ENCODE assay signal across 8 cellular contexts in the genomic region with DNA sequence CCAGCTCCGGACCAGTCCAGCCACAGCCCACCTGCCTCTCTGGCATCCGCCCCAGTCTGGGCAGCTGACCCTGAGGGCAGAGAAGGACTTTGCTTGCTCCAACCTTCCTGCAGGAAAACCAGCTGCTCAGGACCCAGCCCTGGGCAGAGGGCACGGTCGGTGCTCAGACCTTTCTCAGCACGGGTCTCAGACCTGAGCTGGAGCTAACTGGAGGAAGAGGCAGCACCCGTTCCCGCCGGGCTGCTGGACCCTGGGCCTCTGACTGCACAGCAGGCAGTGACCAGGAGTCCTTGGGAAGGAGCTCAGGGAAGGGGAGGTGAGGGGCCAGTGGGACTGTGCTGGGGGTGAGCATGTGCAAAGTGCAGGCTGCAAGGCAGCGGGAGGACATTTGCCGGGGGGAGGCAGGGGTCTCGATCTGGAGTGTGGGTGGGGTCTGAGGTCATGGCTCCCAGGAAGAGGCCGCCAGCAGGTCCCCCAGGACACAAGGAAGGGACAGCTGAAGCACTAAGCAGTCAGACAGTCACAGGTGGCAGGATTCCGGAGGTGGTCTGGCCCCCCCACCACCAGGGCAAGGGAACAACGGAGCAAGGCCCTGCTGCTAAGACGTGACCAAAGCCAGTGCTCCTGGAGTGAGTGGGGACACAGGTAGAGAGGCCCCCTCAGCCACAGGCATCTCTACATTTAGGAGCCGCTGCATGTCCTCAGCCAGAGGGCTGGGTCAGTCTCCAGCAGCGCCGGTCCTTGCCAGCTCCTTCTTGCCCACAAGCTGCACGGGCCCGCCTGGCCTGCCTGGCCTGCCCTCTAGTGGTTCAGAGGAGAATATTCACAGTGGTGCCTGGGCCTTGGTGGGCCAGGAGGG. TPM values are rescaled to one million over a fixed set of nuclear protein-coding genes. Genes with fewer than 3 reads are reported as not detected.
A peak's percentile ranks its signal among the peaks of the same experiment; 100 is the strongest.
DNase-seq lines count a peak whose midpoint lies in the region; ATAC-seq, FAIRE-seq and TF ChIP-seq lines count a peak whose summit lies in the region.

No MANE protein-coding gene starts in this region.

- H2BK5ac ChIP-seq in neuronal stem cell (ENCODE audit: low read length), result no peak overlapping the region

- H3K27me3 Mint-ChIP-seq in activated T-cell treated with anti-CD3 and anti-CD28 coated beads, Interleukin-2, amount 50 U/mL, for 72 hours (ENCODE audit: low read depth), result no peaks in the 10 kb centered on the region

- H3K27me3 ChIP-seq in neuronal stem cell (ENCODE audit: control insufficient read depth in 3 of 3, insufficient read depth in 3 of 3, low read depth in 1 of 3, low read length in 3 of 3), result no peaks in the 10 kb centered on the region

- no peaks in the 10 kb centered on the region for H3K9me3 ChIP-seq in neuronal stem cell (replicated peaks in 1 of 2; ENCODE audit: control insufficient read depth in 2 of 2, insufficient read depth in 1 of 2, low read depth in 1 of 2, low read length in 2 of 2)

- no peak for DNase-seq in AG09309 (ENCODE audit: low read depth)
- peak; percentile 69 for DNase-seq in GM12891 (ENCODE audit: insufficient read length, low spot score)
- DNase-seq in NCI-H82 (lab: John Stamatoyannopoulos, UW), result peak; percentile 77
- DNase-seq in activated T-cell treated with anti-CD3 and anti-CD28 coated beads, Interleukin-2, amount 50 U/mL, for 72 hours, result peak; percentile 55 to 71
- DNase-seq in fibroblast of villous mesenchyme (ENCODE audit: low read depth), result peak; percentile 64
- DNase-seq in neuronal stem cell (ENCODE audit: low spot score), result peak; percentile 61

- no peak overlapping the region for H3K4me2 ChIP-seq in neuronal stem cell (ENCODE audit: insufficient read depth, low read length, poor library complexity, severe bottlenecking)

- no peak overlapping the region for H3K14ac ChIP-seq in neuronal stem cell (ENCODE audit: low read length)

- peaks cover 2 to 11% of the 10 kb centered on the region in 2 donors for H3K36me3 Mint-ChIP-seq in activated T-cell treated with anti-CD3 and anti-CD28 coated beads, Interleukin-2, amount 50 U/mL, for 72 hours (ENCODE audit: insufficient read depth in 2 of 2)

- no peak overlapping the region for H3K4me3 ChIP-seq in AG09309 (ENCODE audit: control insufficient read depth, low read depth, low read length)
- no peak overlapping the region for H3K4me3 ChIP-seq in fibroblast of villous mesenchyme (ENCODE audit: low read depth, low read length)
- H3K4me3 ChIP-seq in neuronal stem cell (ENCODE audit: low read length in 2 of 2), result no peak overlapping the region

- H4K8ac ChIP-seq in neuronal stem cell (ENCODE audit: low read depth, low read length), result no peak overlapping the region

- WGBS in neuronal stem cell (ENCODE audit: extremely low coverage in 2 of 2, insufficient read length in 2 of 2, insufficient replicate concordance in 1 of 2), 2 donors, result no CpG with 5 or more reads among the region's 20 CpGs

- H3K27ac ChIP-seq in neuronal stem cell (replicated peaks; ENCODE audit: low read length), result no peak overlapping the region

- H2BK12ac ChIP-seq in neuronal stem cell (ENCODE audit: low read length), result no peak overlapping the region

- no peaks in the 10 kb centered on the region for H3K9me3 Mint-ChIP-seq in activated T-cell treated with anti-CD3 and anti-CD28 coated beads, Interleukin-2, amount 50 U/mL, for 72 hours

- TF ChIP-seq CTCF in AG09309 (IDR thresholded peaks at IDR 0.05; ENCODE audit: control insufficient read depth, insufficient read depth, low read depth, low read length, missing control alignments) (peak; percentile 88), fibroblast of villous mesenchyme (IDR thresholded peaks at IDR 0.05; ENCODE audit: insufficient read depth, low read depth, low read length) (peak; percentile 86)

- H4K91ac ChIP-seq in neuronal stem cell (ENCODE audit: low read depth, low read length, poor library complexity), result no peak overlapping the region

- no peak overlapping the region for H2BK15ac ChIP-seq in neuronal stem cell (ENCODE audit: low read length)

- H3K36me3 ChIP-seq in neuronal stem cell (replicated peaks in 1 of 2; ENCODE audit: control insufficient read depth in 2 of 2, insufficient read depth in 2 of 2, low read length in 2 of 2), result peaks cover 28 to 53% of the 10 kb centered on the region in 2 donors

- H3K4me3 Mint-ChIP-seq in activated T-cell treated with anti-CD3 and anti-CD28 coated beads, Interleukin-2, amount 50 U/mL, for 72 hours, result no peak overlapping the region

- no peak overlapping the region for H2AFZ ChIP-seq in neuronal stem cell (ENCODE audit: low read length)

- H2AK5ac ChIP-seq in neuronal stem cell (ENCODE audit: low read depth, low read length), result peak overlapping the region; percentile 22

- peaks cover 31% of the 10 kb centered on the region for H3K4me1 Mint-ChIP-seq in activated T-cell treated with anti-CD3 and anti-CD28 coated beads, Interleukin-2, amount 50 U/mL, for 72 hours (ENCODE audit: low read depth)

- no peak overlapping the region for H3K18ac ChIP-seq in neuronal stem cell (ENCODE audit: low read length)

- H3K79me1 ChIP-seq in neuronal stem cell (ENCODE audit: low read depth, low read length), result peaks cover 2% of the 10 kb centered on the region

- H3K9ac ChIP-seq in neuronal stem cell (ENCODE audit: low read depth, low read length, poor library complexity), result peak overlapping the region; percentile 85

- H3K4ac ChIP-seq in neuronal stem cell (ENCODE audit: low read length), result no peak overlapping the region

- no peak overlapping the region for H2BK120ac ChIP-seq in neuronal stem cell (ENCODE audit: low read depth, low read length)

- peak; percentile 90 for FAIRE-seq in GM12891 (lab: Jason Lieb, UNC)

- H3K4me1 ChIP-seq in neuronal stem cell (ENCODE audit: control insufficient read depth in 2 of 2, insufficient read depth in 1 of 2, low read depth in 1 of 2, low read length in 2 of 2), result peaks cover 3 to 9% of the 10 kb centered on the region in 2 donors

- no peak for TF ChIP-seq POLR2A in GM12891 (IDR thresholded peaks at IDR 0.05; ENCODE audit: low read depth, low read length)

- H3K23ac ChIP-seq in neuronal stem cell (ENCODE audit: low read depth, low read length, poor library complexity), result peak overlapping the region; percentile 22

- H3K27ac Mint-ChIP-seq in activated T-cell treated with anti-CD3 and anti-CD28 coated beads, Interleukin-2, amount 50 U/mL, for 72 hours, result no peak overlapping the region

- peak; percentile 46 to 56 for ATAC-seq in activated T-cell treated with anti-CD3 and anti-CD28 coated beads, Interleukin-2, amount 50 U/mL, for 72 hours (replicated peaks in 1 of 2)
- no peak for ATAC-seq in HG03439 (IDR thresholded peaks at IDR 0.05; ENCODE audit: unreplicated experiment)
- ATAC-seq in HG02973 (IDR thresholded peaks at IDR 0.05; ENCODE audit: unreplicated experiment), result no peak

TF ChIP-seq in GM12891, 5 proteins besides CTCF, POLR2A, EP300 and RAD21:
- TF ChIP-seq POLR2AphosphoS5 (IDR thresholded peaks at IDR 0.05; ENCODE audit: low read depth, low read length), result no peak
- TF ChIP-seq POU2F2 (IDR thresholded peaks at IDR 0.05; ENCODE audit: low read depth, low read length), result peak; percentile 67; the same call in 1 of the 2 replicates

RNA-seq across cellular contexts. Expression of a gene that starts 4.7 kb away (rescaled TPM):
- polyA plus RNA-seq in GM12891 (2012; ENCODE audit: low read depth, missing spikeins), result 28.2 TPM
- 10 to 100 TPM; 44.2 to 51.1 TPM for total RNA-seq in activated T-cell treated with anti-CD3 and anti-CD28 coated beads, Interleukin-2, amount 50 U/mL, for 72 hours
- 11.2 and 11.9 TPM in 2 replicates for total RNA-seq in fibroblast of villous mesenchyme
- 27.5 TPM for polyA plus RNA-seq in neuronal stem cell (2013, experiment 1 of 2)
- 25.3 TPM for polyA plus RNA-seq in neuronal stem cell (2013, experiment 2 of 2)

RNA-seq across cellular contexts. Expression of a gene that starts 11.8 kb away (rescaled TPM):
- polyA plus RNA-seq in GM12891 (2012; ENCODE audit: low read depth, missing spikeins), result 0.42 TPM
- 1 to 10 TPM; 4.4 to 6.4 TPM for total RNA-seq in activated T-cell treated with anti-CD3 and anti-CD28 coated beads, Interleukin-2, amount 50 U/mL, for 72 hours
- total RNA-seq in fibroblast of villous mesenchyme, result 2.6 and 3.5 TPM in 2 replicates
- 2.4 TPM for polyA plus RNA-seq in neuronal stem cell (2013, experiment 1 of 2)
- 2.5 TPM for polyA plus RNA-seq in neuronal stem cell (2013, experiment 2 of 2)

RNA-seq across cellular contexts. Expression of a gene that starts 25.5 kb away (rescaled TPM):
- polyA plus RNA-seq in GM12891 (2012; ENCODE audit: low read depth, missing spikeins), result 27.0 TPM
- 10 to 100 TPM; 28.1 to 30.5 TPM for total RNA-seq in activated T-cell treated with anti-CD3 and anti-CD28 coated beads, Interleukin-2, amount 50 U/mL, for 72 hours
- 30.0 and 34.1 TPM in 2 replicates for total RNA-seq in fibroblast of villous mesenchyme
- polyA plus RNA-seq in neuronal stem cell (2013, experiment 1 of 2), result 11.3 TPM
- polyA plus RNA-seq in neuronal stem cell (2013, experiment 2 of 2), result 12.7 TPM

RNA-seq across cellular contexts. Expression of a gene that starts 38.4 kb away (rescaled TPM):
- polyA plus RNA-seq in GM12891 (2012; ENCODE audit: low read depth, missing spikeins), result 26.9 TPM
- 10 to 100 TPM; 59.2 to 75.1 TPM for total RNA-seq in activated T-cell treated with anti-CD3 and anti-CD28 coated beads, Interleukin-2, amount 50 U/mL, for 72 hours
- total RNA-seq in fibroblast of villous mesenchyme, result 15.5 and 16.4 TPM in 2 replicates
- polyA plus RNA-seq in neuronal stem cell (2013, experiment 1 of 2), result 22.0 TPM
- 22.8 TPM for polyA plus RNA-seq in neuronal stem cell (2013, experiment 2 of 2)

RNA-seq across cellular contexts. Expression of a gene that starts 43.0 kb away (rescaled TPM):
- polyA plus RNA-seq in GM12891 (2012; ENCODE audit: low read depth, missing spikeins), result 23.2 TPM
- 10 to 100 TPM; 74.4 to 75.6 TPM for total RNA-seq in activated T-cell treated with anti-CD3 and anti-CD28 coated beads, Interleukin-2, amount 50 U/mL, for 72 hours
- 39.9 and 44.0 TPM in 2 replicates for total RNA-seq in fibroblast of villous mesenchyme
- polyA plus RNA-seq in neuronal stem cell (2013, experiment 1 of 2), result 31.0 TPM
- 30.5 TPM for polyA plus RNA-seq in neuronal stem cell (2013, experiment 2 of 2)

Comparison
In these comparisons a context has a peak if more than half of its experiments do, and no peak if none do; other contexts are left out.
1. ATAC-seq: peak in activated T-cell treated with anti-CD3 and anti-CD28 coated beads, Interleukin-2, amount 50 U/mL, for 72 hours (2 of 2); none in HG03439 (single experiment) and HG02973 (single experiment).